Comparison of ENCODE assay signal across 14 cellular contexts in the genomic region with DNA sequence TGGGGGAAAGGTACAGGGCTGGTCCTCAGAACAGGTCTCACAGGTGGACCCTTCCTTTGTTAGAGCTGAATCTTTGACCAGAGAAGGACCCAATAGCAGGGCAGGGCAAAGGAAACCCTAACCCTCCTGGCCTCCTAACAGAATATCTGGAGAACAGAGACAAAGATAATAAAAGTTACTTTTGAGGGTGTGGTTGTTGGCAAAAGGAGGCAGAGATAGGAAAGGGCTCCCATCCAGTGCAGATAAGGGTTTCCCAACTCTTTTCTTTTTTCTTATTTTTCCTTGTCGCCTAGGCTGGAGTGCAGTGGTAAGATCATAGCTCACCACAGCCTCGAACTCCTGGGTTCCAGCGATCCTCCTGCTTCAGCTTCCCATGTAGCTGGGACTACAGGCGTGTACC. TPM values are rescaled to one million over a fixed set of nuclear protein-coding genes. Genes with fewer than 3 reads are reported as not detected.
DNase-seq lines count a peak whose midpoint lies in the region; ATAC-seq and TF ChIP-seq lines count a peak whose summit lies in the region.
"Had no signal": no experiment of that assay in that cellular context is flagged by ENCODE, and none has a peak within 500 bp of the region (broad histone marks: within the 10 kb centered on the region; RNA-seq: fewer than 3 reads in every experiment).

No MANE protein-coding gene starts in this region.

- DNase-seq in right cardiac atrium (no peak), left cardiac atrium (no peak), lower lobe of right lung (no peak), KBM-7 (no peak), left lobe of liver (ENCODE audit: low spot score) (no peak), dedifferentiated amniotic fluid mesenchymal stem cell (ENCODE audit: extremely low spot score) (no peak)
- DNase-seq: activated CD4-positive, alpha-beta T cell treated with anti-CD3 and anti-CD28 coated beads for 36 hours; activated CD8-positive, alpha-beta memory T cell treated with anti-CD3 and anti-CD28 coated beads, Interleukin-2, amount 50 U/mL, for 48 hours; activated naive CD4-positive, alpha-beta T cell treated with anti-CD3 and anti-CD28 coated beads, Interleukin-2, amount 50 U/mL, for 16 hours; COR-L47 had no signal

- in situ Hi-C loops in KBM-7 (cut with MboI; ENCODE audit: low pct_unique_long_range_greater_than_20kb, low sequenced_read_pairs), result no loop called here

- TF ChIP-seq CTCF in lower lobe of right lung (IDR thresholded peaks at IDR 0.05), result no peak

- H3K36me3 ChIP-seq in lower lobe of right lung, result peaks cover 97% of the 10 kb centered on the region

- intact Hi-C loops in right cardiac atrium (cut with DNase I) (loop anchor here (5.0 to 10.0 kb wide), 4 partner anchors 33 to 425 kb away; a partner anchor contains a TSS), left cardiac atrium (cut with DNase I) (loop anchor here (5.0 to 10.0 kb wide), 4 partner anchors 43 to 435 kb away; a partner anchor contains a TSS), lower lobe of right lung (cut with DNase I) (no loop called here)

- H3K27ac ChIP-seq in right cardiac atrium (ENCODE audit: low read length) (peak overlapping the region; percentile 99), lower lobe of right lung (peak overlapping the region; percentile 64), skin epidermis (peak overlapping the region in 11 of 21 experiments; percentile 1 to 80 (median 55))
- H3K27ac ChIP-seq: neutrophil had no signal

- ATAC-seq in right cardiac atrium, result peak in 1 of 2 donors; percentile 3
- no peak for ATAC-seq in left cardiac atrium
- ATAC-seq in lower lobe of right lung, result no peak
- no peak for ATAC-seq in GM19452 (IDR thresholded peaks at IDR 0.05; ENCODE audit: unreplicated experiment)
- ATAC-seq in left lobe of liver, result no peak
- ATAC-seq: activated CD4-positive, alpha-beta T cell treated with anti-CD3 and anti-CD28 coated beads for 36 hours; esophagus mucosa had no signal

- H3K9me3 ChIP-seq in right cardiac atrium (ENCODE audit: control insufficient read depth, low read length) (no peaks in the 10 kb centered on the region), lower lobe of right lung (no peaks in the 10 kb centered on the region)
- H3K9me3 ChIP-seq: neutrophil had no signal

- WGBS in right cardiac atrium, result 72% methylated on average over 4 of the region's 4 CpGs

- H3K4me1 ChIP-seq in right cardiac atrium (ENCODE audit: control insufficient read depth, insufficient read depth, low read length), result peaks cover 34% of the 10 kb centered on the region
- peaks cover 45% of the 10 kb centered on the region for H3K4me1 ChIP-seq in lower lobe of right lung

- H3K27me3 ChIP-seq in right cardiac atrium (ENCODE audit: control insufficient read depth, insufficient read depth) (no peaks in the 10 kb centered on the region), lower lobe of right lung (ENCODE audit: low read depth) (no peaks in the 10 kb centered on the region)
- H3K27me3 ChIP-seq: neutrophil had no signal

- no peak overlapping the region for H3K4me3 ChIP-seq in right cardiac atrium (ENCODE audit: low read length)
- H3K4me3 ChIP-seq in lower lobe of right lung, result no peak overlapping the region
- H3K4me3 ChIP-seq in skin epidermis, result no peak overlapping the region

RNA-seq across cellular contexts. Expression of a gene that starts 11.9 kb away (rescaled TPM):
- 10 to 100 TPM; 28.2 to 39.2 (median 30.5) TPM for total RNA-seq in right cardiac atrium
- polyA plus RNA-seq in right cardiac atrium, result 25.7 TPM
- total RNA-seq in left cardiac atrium, result 10 to 100 TPM; 29.2 to 42.5 TPM
- total RNA-seq in lower lobe of right lung, result 50.2 TPM
- total RNA-seq in left lobe of liver, result 26.5 TPM

RNA-seq across cellular contexts. Expression of a gene that starts 12.5 kb away (rescaled TPM):
- total RNA-seq in right cardiac atrium, result 10 to 100 TPM; 20.6 to 23.8 (median 22.3) TPM
- 8.0 TPM for polyA plus RNA-seq in right cardiac atrium
- 10 to 100 TPM; 20.3 to 21.0 TPM for total RNA-seq in left cardiac atrium
- total RNA-seq in lower lobe of right lung, result 28.9 TPM
- 10.7 TPM for total RNA-seq in left lobe of liver

RNA-seq across cellular contexts. Expression of a gene that starts 20.8 kb away (rescaled TPM):
- total RNA-seq in right cardiac atrium, result 1,000 to 10,000 TPM in 1 of 4 donors, 100 to 1,000 TPM in 3; 414 to 1,307 (median 766) TPM
- 987 TPM for polyA plus RNA-seq in right cardiac atrium
- 1,000 to 10,000 TPM in 1 of 2 donors, 100 to 1,000 TPM in 1; 829 to 1,367 TPM for total RNA-seq in left cardiac atrium
- total RNA-seq in lower lobe of right lung, result 297 TPM
- 67.3 TPM for total RNA-seq in left lobe of liver

RNA-seq across cellular contexts. Expression of a gene that starts 41.5 kb away (rescaled TPM):
- total RNA-seq in right cardiac atrium (10 to 100 TPM; 34.6 to 57.4 (median 40.8) TPM), left cardiac atrium (10 to 100 TPM; 40.8 to 48.5 TPM), lower lobe of right lung (190 TPM), left lobe of liver (56.6 TPM)
- 28.6 TPM for polyA plus RNA-seq in right cardiac atrium
